ENCODE assay signal across 4 cellular contexts in genomic region chr7:100555153-100555552, GRCh38. TPM values are rescaled to one million over a fixed set of nuclear protein-coding genes. Genes with fewer than 3 reads are reported as not detected.
"Had no signal": no experiment of that assay in that cellular context is flagged by ENCODE, and none has a peak within 500 bp of the region (broad histone marks: within the 10 kb centered on the region; RNA-seq: fewer than 3 reads in every experiment).

No MANE protein-coding gene starts in this region.

RNA-seq across cellular contexts. Expression of gene SAP25, which starts 18.5 kb away (rescaled TPM):
- total RNA-seq: frontal cortex, occipital lobe, right atrium auricular region, skeletal muscle tissue had no signal
